9 cellular contexts compared by ENCODE assay signal in genomic region chr7:131521651-131522163, GRCh38. TPM values are rescaled to one million over a fixed set of nuclear protein-coding genes. Genes with fewer than 3 reads are reported as not detected.
A peak's percentile ranks its signal among the peaks of the same experiment; 100 is the strongest.
DNase-seq lines count a peak whose midpoint lies in the region; ATAC-seq and TF ChIP-seq lines count a peak whose summit lies in the region.
"Had no signal": no experiment of that assay in that cellular context is flagged by ENCODE, and none has a peak within 500 bp of the region (broad histone marks: within the 10 kb centered on the region; RNA-seq: fewer than 3 reads in every experiment).

No MANE protein-coding gene starts in this region.

- no peaks in the 10 kb centered on the region for H3K9me3 ChIP-seq in muscle layer of colon (ENCODE audit: low read length)

- DNase-seq in AG10803 (ENCODE audit: low read depth) (peak; percentile 56), endothelial cell (ENCODE audit: low spot score) (no peak), ecto neural progenitor cell (ENCODE audit: low spot score) (no peak), foreskin keratinocyte (no peak)
- no peak for DNase-seq in activated T-cell treated with anti-CD3 and anti-CD28 coated beads, Interleukin-2, amount 50 U/mL, for 1 hour
- DNase-seq: activated B cell treated with CpG ODN at 0.5 μM for 24 hours had no signal

- peaks cover 12% of the 10 kb centered on the region for H3K4me1 ChIP-seq in muscle layer of colon (ENCODE audit: insufficient read depth, low read length)
- H3K4me1 ChIP-seq in foreskin keratinocyte, result no peaks in the 10 kb centered on the region

- no peak for TF ChIP-seq RAD21 in Ishikawa (IDR thresholded peaks at IDR 0.05; ENCODE audit: low read depth)

- peaks cover 7% of the 10 kb centered on the region for H3K36me3 Mint-ChIP-seq in endothelial cell (ENCODE audit: low read depth, unreplicated experiment)

- no peaks in the 10 kb centered on the region for H3K36me3 ChIP-seq in muscle layer of colon (ENCODE audit: insufficient read depth, low read length)

- peaks cover 74% of the 10 kb centered on the region for H3K4me1 Mint-ChIP-seq in endothelial cell (ENCODE audit: unreplicated experiment)

- H3K27me3 ChIP-seq in muscle layer of colon (ENCODE audit: control insufficient read depth in 1 of 2, insufficient read depth in 2 of 2, low read length in 2 of 2) (no peaks in the 10 kb centered on the region), foreskin keratinocyte (no peaks in the 10 kb centered on the region)

- H3K27ac ChIP-seq in muscle layer of colon (ENCODE audit: low read depth, low read length) (peak overlapping the region; percentile 21), foreskin keratinocyte (no peak overlapping the region)

- no peaks in the 10 kb centered on the region for H3K27me3 Mint-ChIP-seq in endothelial cell (ENCODE audit: unreplicated experiment)
- H3K27me3 Mint-ChIP-seq: activated B cell treated with CpG ODN at 0.5 μM for 24 hours had no signal

- TF ChIP-seq EP300 in Ishikawa (IDR thresholded peaks at IDR 0.05; ENCODE audit: borderline replicate concordance), result 0 out of 2 replicates have a peak, but pooled peaks have one; percentile 19

- peak overlapping the region; percentile 80 for H3K27ac Mint-ChIP-seq in endothelial cell (ENCODE audit: unreplicated experiment)
- H3K27ac Mint-ChIP-seq: activated B cell treated with CpG ODN at 0.5 μM for 24 hours had no signal

- H3K9me3 Mint-ChIP-seq in endothelial cell (ENCODE audit: unreplicated experiment), result no peaks in the 10 kb centered on the region
- H3K9me3 Mint-ChIP-seq: activated B cell treated with CpG ODN at 0.5 μM for 24 hours had no signal

- TF ChIP-seq CTCF in AG10803 (conservative IDR thresholded peaks at IDR 0.05; ENCODE audit: low read length) (no peak), endothelial cell (IDR thresholded peaks at IDR 0.05; ENCODE audit: unreplicated experiment) (no peak), foreskin keratinocyte (conservative IDR thresholded peaks at IDR 0.05) (no peak)

- H3K4me3 Mint-ChIP-seq in endothelial cell (ENCODE audit: unreplicated experiment), result no peak overlapping the region
- H3K4me3 Mint-ChIP-seq: activated B cell treated with CpG ODN at 0.5 μM for 24 hours had no signal

- no peak overlapping the region for H3K4me3 ChIP-seq in AG10803 (ENCODE audit: low read length)
- H3K4me3 ChIP-seq in muscle layer of colon (ENCODE audit: low read depth in 1 of 2, low read length in 2 of 2), result peak overlapping the region in 1 of 2 donors; percentile 37

- ATAC-seq in GM18511 (IDR thresholded peaks at IDR 0.05; ENCODE audit: unreplicated experiment) (no peak), foreskin keratinocyte (no peak)

- no peak overlapping the region for H3K9ac ChIP-seq in muscle layer of colon (ENCODE audit: low read length)

TF ChIP-seq in Ishikawa, 13 proteins besides CTCF, POLR2A, EP300 and RAD21:
- TF ChIP-seq ZBTB7A (IDR thresholded peaks at IDR 0.05; ENCODE audit: low read depth), result no peak
- TF ChIP-seq FOXM1 (IDR thresholded peaks at IDR 0.05; ENCODE audit: borderline replicate concordance, low read depth), result 0 out of 2 replicates have a peak, but pooled peaks have one; percentile 33
- no peak for TF ChIP-seq TAF1 (IDR thresholded peaks at IDR 0.05; ENCODE audit: low read depth)
- no peak for TF ChIP-seq REST (IDR thresholded peaks at IDR 0.05; ENCODE audit: low read depth)
- TF ChIP-seq TEAD4 (IDR thresholded peaks at IDR 0.05), result peak; percentile 77
- no peak for TF ChIP-seq EGR1 (IDR thresholded peaks at IDR 0.05)
- no peak for TF ChIP-seq CREB1 (IDR thresholded peaks at IDR 0.05; ENCODE audit: low read depth)
- peak; percentile 38 for TF ChIP-seq MAX (IDR thresholded peaks at IDR 0.05)
- TF ChIP-seq NFIC (IDR thresholded peaks at IDR 0.05), result peak; percentile 75
- no peak; the same call in 1 of the 2 replicates for TF ChIP-seq CEBPB (IDR thresholded peaks at IDR 0.05)
- TF ChIP-seq YY1 (IDR thresholded peaks at IDR 0.05; ENCODE audit: low read depth), result no peak
- TF ChIP-seq TCF12 (IDR thresholded peaks at IDR 0.05; ENCODE audit: low read depth), result peak; percentile 54; the same call in 1 of the 2 replicates
- no peak for TF ChIP-seq USF1 (IDR thresholded peaks at IDR 0.05)

RNA-seq across cellular contexts. Expression of gene PODXL, which starts 34.7 kb away (rescaled TPM):
- 302 TPM for total RNA-seq in endothelial cell (ENCODE audit: unreplicated experiment)
- total RNA-seq in foreskin keratinocyte, result 0.53 and 2.3 TPM in 2 replicates
- 0.17 and 0.72 TPM in 2 replicates for polyA plus RNA-seq in foreskin keratinocyte

Comparison
In these comparisons a context has a peak if more than half of its experiments do, and no peak if none do; other contexts are left out.
1. RNA of gene PODXL, which starts 34.7 kb away (total RNA-seq): 302 TPM in endothelial cell (single experiment); 0.53 to 2.3 TPM in foreskin keratinocyte; every median in the first group is over 10 times any median in the second.